In the genomic region with DNA sequence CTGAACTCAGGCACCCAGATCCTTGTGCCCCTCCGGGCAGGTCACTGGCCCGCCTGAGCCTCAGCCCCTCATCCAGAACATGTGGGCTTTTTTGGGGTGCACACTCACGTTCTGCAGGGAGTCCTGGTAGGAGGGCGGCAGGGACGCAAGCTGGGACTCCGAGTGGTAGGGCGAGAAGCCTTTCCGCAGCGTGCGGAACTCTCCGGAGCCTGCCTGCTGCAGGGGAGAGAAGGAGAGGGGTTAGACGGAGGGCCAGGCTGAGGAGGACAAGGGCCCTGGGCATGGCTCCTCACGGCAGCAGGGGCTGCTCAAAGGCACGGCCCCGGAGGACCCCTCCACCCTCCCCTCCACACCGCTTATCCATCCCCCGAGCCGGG, we compare ENCODE assay signal across 24 cellular contexts. TPM values are rescaled to one million over a fixed set of nuclear protein-coding genes. Genes with fewer than 3 reads are reported as not detected.
DNase-seq lines count a peak whose midpoint lies in the region; FAIRE-seq and TF ChIP-seq lines count a peak whose summit lies in the region.
"Had no signal": no experiment of that assay in that cellular context is flagged by ENCODE, and none has a peak within 500 bp of the region (broad histone marks: within the 10 kb centered on the region; RNA-seq: fewer than 3 reads in every experiment).

No MANE protein-coding gene starts in this region.

- intact Hi-C loops in left ventricle myocardium inferior (cut with micrococcal nuclease) = no loop called here
- intact Hi-C loops in cardiac septum (cut with DNase I) = no loop called here
- intact Hi-C loops in uterus (cut with DNase I; ENCODE audit: low total_unique reads) = loop anchor here (10.0 kb wide), 1 partner anchor 83 kb away; a partner anchor contains a TSS
- intact Hi-C loops in kidney (cut with DNase I) = no loop called here

- H3K27me3 ChIP-seq in left ventricle myocardium inferior (ENCODE audit: low read depth) (no peaks in the 10 kb centered on the region), fibroblast of lung (ENCODE audit: control insufficient read depth, insufficient read depth, low read length) (no peaks in the 10 kb centered on the region), uterus (no peaks in the 10 kb centered on the region)
- H3K27me3 ChIP-seq: BLaER1 treated with 17β-estradiol and CSF1 and Interleukin-3, amounts not matched to agents 10 nM and 100 nM; gastrocnemius medialis; SJCRH30; suprapubic skin had no signal

- H3K27me3 Mint-ChIP-seq in nephron progenitor cell (ENCODE audit: low read depth, poor library complexity) = no peaks in the 10 kb centered on the region
- H3K27me3 Mint-ChIP-seq: IgD-negative memory B cell had no signal

- peak overlapping the region; percentile 63 for H3K4me3 Mint-ChIP-seq in nephron progenitor cell
- H3K4me3 Mint-ChIP-seq: IgD-negative memory B cell; T-helper 1 cell treated with Interleukin-12 subunit alpha and Interleukin-12 subunit beta and Interleukin-4 antibody, amounts not matched to agents 30 μg/mL and 1 μg/mL, for 36 hours had no signal

- no peak for FAIRE-seq in kidney (lab: Jason Lieb, UNC)
- FAIRE-seq: A204.1, bronchial epithelial cell, D721Med had no signal

- peak overlapping the region; percentile 54 for H3K4me2 ChIP-seq in fibroblast of lung (ENCODE audit: extremely low read depth, insufficient read depth, low read length)

- no peak overlapping the region for H3K4me3 ChIP-seq in left ventricle myocardium inferior
- no peak overlapping the region for H3K4me3 ChIP-seq in fibroblast of lung (replicated peaks in 1 of 4; ENCODE audit: control extremely low read depth in 1 of 4, insufficient read depth in 1 of 4, low read depth in 3 of 4, low read length in 4 of 4)
- no peak overlapping the region for H3K4me3 ChIP-seq in uterus
- H3K4me3 ChIP-seq in kidney (ENCODE audit: low read length in 2 of 2) = no peak overlapping the region
- H3K4me3 ChIP-seq: BLaER1 treated with 17β-estradiol and CSF1 and Interleukin-3, amounts not matched to agents 10 nM and 100 nM; gastrocnemius medialis; SJCRH30; suprapubic skin had no signal

- peak overlapping the region; percentile 85 for H3K27ac ChIP-seq in left ventricle myocardium inferior (replicated peaks)
- no peak overlapping the region for H3K27ac ChIP-seq in fibroblast of lung (ENCODE audit: insufficient read depth, low read length)
- peak overlapping the region; percentile 82 to 84 for H3K27ac ChIP-seq in uterus
- no peak overlapping the region for H3K27ac ChIP-seq in kidney (ENCODE audit: low read depth in 2 of 2, low read length in 2 of 2)
- H3K27ac ChIP-seq: BLaER1 treated with 17β-estradiol and CSF1 and Interleukin-3, amounts not matched to agents 10 nM and 100 nM; gastrocnemius medialis; SJCRH30; suprapubic skin; VCaP had no signal

- H3K79me2 ChIP-seq in fibroblast of lung (ENCODE audit: control insufficient read depth, insufficient read depth, low read length) = no peaks in the 10 kb centered on the region

- H3K36me3 Mint-ChIP-seq in nephron progenitor cell (ENCODE audit: low read depth) = no peaks in the 10 kb centered on the region
- H3K36me3 Mint-ChIP-seq: IgD-negative memory B cell had no signal

- H3K36me3 ChIP-seq in left ventricle myocardium inferior (peaks cover 6% of the 10 kb centered on the region), fibroblast of lung (ENCODE audit: control insufficient read depth, insufficient read depth, low read length) (no peaks in the 10 kb centered on the region), uterus (no peaks in the 10 kb centered on the region), kidney (ENCODE audit: control insufficient read depth in 1 of 2, insufficient read depth in 2 of 2, low read length in 2 of 2) (no peaks in the 10 kb centered on the region)
- H3K36me3 ChIP-seq: gastrocnemius medialis, SJCRH30 had no signal

- H3K9me3 ChIP-seq in left ventricle myocardium inferior (replicated peaks) = no peaks in the 10 kb centered on the region
- H3K9me3 ChIP-seq in fibroblast of lung (ENCODE audit: control insufficient read depth, insufficient read depth, low read depth, low read length) = no peaks in the 10 kb centered on the region
- no peaks in the 10 kb centered on the region for H3K9me3 ChIP-seq in uterus
- H3K9me3 ChIP-seq in kidney (ENCODE audit: control insufficient read depth in 1 of 2, low read length in 2 of 2) = no peaks in the 10 kb centered on the region
- H3K9me3 ChIP-seq: BLaER1 treated with 17β-estradiol and CSF1 and Interleukin-3, amounts not matched to agents 10 nM and 100 nM; gastrocnemius medialis; SJCRH30; suprapubic skin had no signal

- H3K9ac ChIP-seq in fibroblast of lung (ENCODE audit: insufficient read depth, low read length) = no peak overlapping the region
- no peak overlapping the region for H3K9ac ChIP-seq in kidney (ENCODE audit: low read length in 2 of 2)

- no peak for TF ChIP-seq POLR2A in uterus (IDR thresholded peaks at IDR 0.05)

- H3K27ac Mint-ChIP-seq in nephron progenitor cell = peak overlapping the region; percentile 89
- H3K27ac Mint-ChIP-seq: IgD-negative memory B cell; T-helper 1 cell treated with Interleukin-12 subunit alpha and Interleukin-12 subunit beta and Interleukin-4 antibody, amounts not matched to agents 30 μg/mL and 1 μg/mL, for 36 hours had no signal

- TF ChIP-seq CTCF in left ventricle myocardium inferior (IDR thresholded peaks at IDR 0.05; ENCODE audit: borderline replicate concordance) = no peak
- TF ChIP-seq CTCF in fibroblast of lung (conservative IDR thresholded peaks at IDR 0.05 in 1 of 2, IDR thresholded peaks at IDR 0.05 in 1 of 2; ENCODE audit: low read depth in 1 of 2, low read length in 2 of 2) = no peak
- TF ChIP-seq CTCF in nephron progenitor cell (IDR thresholded peaks at IDR 0.05) = no peak
- no peak for TF ChIP-seq CTCF in uterus (IDR thresholded peaks at IDR 0.05)
- TF ChIP-seq CTCF in kidney (IDR thresholded peaks at IDR 0.05; ENCODE audit: borderline replicate concordance, extremely low read depth, insufficient read depth) = no peak

- H3K4me1 ChIP-seq in left ventricle myocardium inferior (peaks cover 67% of the 10 kb centered on the region), fibroblast of lung (ENCODE audit: control insufficient read depth, extremely low read depth, insufficient read depth, low read length) (peaks cover 12% of the 10 kb centered on the region), uterus (peaks cover 0 to 20% of the 10 kb centered on the region in 2 donors), kidney (ENCODE audit: control insufficient read depth in 1 of 2, insufficient read depth in 1 of 2, low read depth in 1 of 2, low read length in 2 of 2) (peaks cover 0 to 10% of the 10 kb centered on the region in 2 donors)
- H3K4me1 ChIP-seq: gastrocnemius medialis had no signal

- DNase-seq in left ventricle myocardium inferior (peak; percentile 7), cardiac septum (ENCODE audit: low spot score) (no peak), fibroblast of lung (ENCODE audit: low read depth in 2 of 2) (no peak), nephron progenitor cell (peak; percentile 38), uterus (no peak), Ammon's horn (ENCODE audit: low spot score) (no peak), kidney (no peak), NCI-H774 (lab: John Stamatoyannopoulos, UW) (no peak)
- DNase-seq: activated CD4-positive, alpha-beta T cell treated with anti-CD3 and anti-CD28 coated beads, Interleukin-2, amount 50 U/mL, for 4 hours; activated naive CD4-positive, alpha-beta T cell; gastrocnemius medialis; NCI-H1436; OCI-M1; retina had no signal

- H3K9me3 Mint-ChIP-seq in nephron progenitor cell = no peaks in the 10 kb centered on the region
- H3K9me3 Mint-ChIP-seq: IgD-negative memory B cell; neural crest cell; T-helper 1 cell treated with Interleukin-12 subunit alpha and Interleukin-12 subunit beta and Interleukin-4 antibody, amounts not matched to agents 30 μg/mL and 1 μg/mL, for 36 hours had no signal

- H3K4me1 Mint-ChIP-seq in nephron progenitor cell = peaks cover 72% of the 10 kb centered on the region

- no peaks in the 10 kb centered on the region for H4K20me1 ChIP-seq in fibroblast of lung (ENCODE audit: control insufficient read depth, extremely low read depth, insufficient read depth, low read length)

- H2AFZ ChIP-seq in fibroblast of lung (ENCODE audit: low read length) = no peak overlapping the region

RNA-seq across cellular contexts. Expression of a gene that starts 40.8 kb away (rescaled TPM):
- 32.2 TPM for total RNA-seq in left ventricle myocardium inferior
- 31.2 TPM for total RNA-seq in cardiac septum
- 33.9 and 51.0 TPM in 2 replicates for total RNA-seq in fibroblast of lung
- polyA plus RNA-seq in fibroblast of lung = 7.3 and 12.9 TPM in 2 replicates
- 48.1 and 57.4 TPM in 2 replicates for polyA plus RNA-seq in fibroblast of lung (2012)
- polyA minus RNA-seq in fibroblast of lung (ENCODE audit: low replicate concordance) = 7.6 and 14.6 TPM in 2 replicates
- 10 to 100 TPM; 17.4 to 43.2 (median 34.4) TPM for total RNA-seq in uterus
- 40.6 TPM for total RNA-seq in kidney
- polyA plus RNA-seq in kidney (ENCODE audit: insufficient read depth, low read depth, low replicate concordance) = 12.8 TPM

RNA-seq across cellular contexts. Expression of a gene that starts 41.4 kb away (rescaled TPM):
- total RNA-seq in left ventricle myocardium inferior (101 TPM), cardiac septum (135 TPM), fibroblast of lung (38.3 and 43.1 TPM in 2 replicates), uterus (100 to 1,000 TPM in 3 of 4 donors, 10 to 100 TPM in 1; 98.1 to 151 (median 121) TPM), kidney (85.6 TPM)
- polyA plus RNA-seq in fibroblast of lung (30.9 TPM in 2 replicates), kidney (ENCODE audit: insufficient read depth, low read depth, low replicate concordance) (74.0 TPM)
- polyA plus RNA-seq in fibroblast of lung (2012) = 25.3 and 25.8 TPM in 2 replicates
- polyA minus RNA-seq in fibroblast of lung (ENCODE audit: low replicate concordance) = 19.5 and 23.3 TPM in 2 replicates

Comparison
In these comparisons a context has a peak if more than half of its experiments do, and no peak if none do; other contexts are left out.
1. DNase-seq: peak in left ventricle myocardium inferior (single experiment) and nephron progenitor cell (single experiment); none in cardiac septum (single experiment), fibroblast of lung (0 of 2), uterus (0 of 2), Ammon's horn (single experiment), kidney (single experiment) and NCI-H774 (single experiment).
2. H3K27ac ChIP-seq: peak in left ventricle myocardium inferior (single experiment) and uterus (2 of 2); none in fibroblast of lung (single experiment) and kidney (0 of 2).